In genomic region chr4:165330666-165331065, GRCh38 we compare ENCODE assay signal across 1 cellular context.
A peak's percentile ranks its signal among the peaks of the same experiment; 100 is the strongest.
TF ChIP-seq lines count a peak whose summit lies in the region.

No MANE protein-coding gene starts in this region.

TF ChIP-seq in HepG2, 621 proteins besides CTCF, POLR2A, EP300 and RAD21:
- no peak for TF ChIP-seq ZNF138 (CRISPR knock-in tag; IDR thresholded peaks at IDR 0.05; ENCODE audit: low read depth)
- 0 out of 2 replicates have a peak, but pooled peaks have one; percentile 9 for TF ChIP-seq ONECUT2 (CRISPR knock-in tag; IDR thresholded peaks at IDR 0.05)
- TF ChIP-seq TAF1 (CRISPR knock-in tag; IDR thresholded peaks at IDR 0.05), result 0 out of 2 replicates have a peak, but pooled peaks have one; percentile 29
- 0 out of 2 replicates have a peak, but pooled peaks have one; percentile 18 for TF ChIP-seq ARID4A (CRISPR knock-in tag; IDR thresholded peaks at IDR 0.05; ENCODE audit: borderline replicate concordance)
- TF ChIP-seq GATA4 (IDR thresholded peaks at IDR 0.05; ENCODE audit: borderline replicate concordance, low read depth), result no peak
- TF ChIP-seq ZNF460 (CRISPR knock-in tag; IDR thresholded peaks at IDR 0.05; ENCODE audit: borderline replicate concordance), result peak; percentile 20; the same call in 1 of the 2 replicates
- TF ChIP-seq CEBPG (CRISPR knock-in tag; IDR thresholded peaks at IDR 0.05), result peak; percentile 24; the same call in 1 of the 2 replicates
- peak; percentile 21; the same call in 1 of the 2 replicates for TF ChIP-seq MLLT10 (CRISPR knock-in tag; IDR thresholded peaks at IDR 0.05)
